7 cellular contexts compared by ENCODE assay signal in the genomic region with DNA sequence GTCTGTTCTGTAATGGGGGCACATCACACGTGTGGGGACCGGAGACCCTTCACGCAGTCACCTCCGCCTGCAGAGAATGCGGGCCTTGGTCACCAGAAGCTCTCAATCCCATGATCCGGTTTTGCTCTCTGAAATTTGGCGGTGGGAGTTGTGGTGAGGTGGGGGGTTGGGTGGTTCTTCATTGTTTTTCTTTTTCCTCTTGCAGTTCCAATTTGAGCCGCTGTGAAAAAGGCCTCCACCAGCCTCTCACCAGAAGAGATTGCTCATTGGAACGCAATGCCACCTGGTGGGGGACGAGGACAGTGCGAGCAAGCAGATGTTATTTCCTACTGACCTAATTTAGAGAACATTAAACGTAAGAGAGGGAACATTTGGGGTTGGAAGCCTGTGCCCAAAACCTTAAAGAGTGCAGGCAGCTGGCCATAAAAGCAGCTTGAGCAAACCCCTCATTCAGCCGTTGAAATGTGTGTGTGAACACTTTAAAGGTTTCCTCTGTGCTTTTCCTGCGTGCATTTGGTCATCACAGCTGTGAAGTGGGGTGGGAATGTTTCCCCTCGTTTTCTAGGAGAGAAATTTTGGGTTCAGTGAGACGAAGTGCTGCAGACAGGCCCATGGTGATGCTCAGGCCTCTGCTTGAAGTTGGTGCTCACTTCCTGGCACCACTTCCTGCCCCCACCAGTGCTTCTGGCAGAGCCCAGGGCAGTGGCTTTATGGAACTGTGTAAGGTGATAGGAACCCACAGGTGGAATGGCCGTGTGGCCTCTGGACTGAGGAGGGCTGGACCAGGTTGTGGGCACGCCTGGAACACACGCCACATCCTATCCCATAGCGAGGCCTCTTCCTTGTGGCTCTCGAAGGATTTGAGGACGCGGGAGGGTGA.
DNase-seq lines count a peak whose midpoint lies in the region; ATAC-seq, FAIRE-seq and TF ChIP-seq lines count a peak whose summit lies in the region.

No MANE protein-coding gene starts in this region.

- H3K27me3 Mint-ChIP-seq in T-helper 2 cell treated with Interferon-gamma antibody and Interleukin-4, amounts not matched to agents 5 μg/mL and 100 μg/mL, for 36 hours (ENCODE audit: low read depth), result no peaks in the 10 kb centered on the region
- no peaks in the 10 kb centered on the region for H3K27me3 Mint-ChIP-seq in astrocyte (ENCODE audit: low read depth, unreplicated experiment)

- H3K9me3 Mint-ChIP-seq in T-helper 2 cell treated with Interferon-gamma antibody and Interleukin-4, amounts not matched to agents 5 μg/mL and 100 μg/mL, for 36 hours, result no peaks in the 10 kb centered on the region
- no peaks in the 10 kb centered on the region for H3K9me3 Mint-ChIP-seq in astrocyte (ENCODE audit: unreplicated experiment)

- intact Hi-C loops in sciatic nerve (cut with DNase I), result loop anchor here (5.0 kb wide), 2 partner anchors 157 to 403 kb away; no protein-coding TSS in a partner anchor

- H3K79me2 ChIP-seq in astrocyte (ENCODE audit: insufficient read depth, low read length), result no peaks in the 10 kb centered on the region

- H3K9ac ChIP-seq in astrocyte (ENCODE audit: low read length), result no peak overlapping the region

- H3K4me1 ChIP-seq in astrocyte (ENCODE audit: insufficient read depth, low read length), result peaks cover under 1% of the 10 kb centered on the region

- H2AFZ ChIP-seq in astrocyte (ENCODE audit: low read depth, low read length), result peak overlapping the region; percentile 28

- H3K27ac Mint-ChIP-seq in T-helper 2 cell treated with Interferon-gamma antibody and Interleukin-4, amounts not matched to agents 5 μg/mL and 100 μg/mL, for 36 hours, result peak overlapping the region; percentile 70
- peak overlapping the region; percentile 30 for H3K27ac Mint-ChIP-seq in astrocyte (ENCODE audit: unreplicated experiment)

- H3K4me3 ChIP-seq in astrocyte (ENCODE audit: insufficient read depth, low read depth, low read length), result no peak overlapping the region

- H3K4me2 ChIP-seq in astrocyte (ENCODE audit: low read length), result peak overlapping the region; percentile 78

- TF ChIP-seq CTCF in astrocyte (IDR thresholded peaks at IDR 0.05; ENCODE audit: insufficient read depth, low read depth, low read length), result peak; percentile 99

- H4K20me1 ChIP-seq in astrocyte (ENCODE audit: insufficient read depth, low read length), result no peaks in the 10 kb centered on the region

- peaks cover 34% of the 10 kb centered on the region for H3K36me3 Mint-ChIP-seq in T-helper 2 cell treated with Interferon-gamma antibody and Interleukin-4, amounts not matched to agents 5 μg/mL and 100 μg/mL, for 36 hours (ENCODE audit: low read depth)
- peaks cover 10% of the 10 kb centered on the region for H3K36me3 Mint-ChIP-seq in astrocyte (ENCODE audit: low read depth, unreplicated experiment)

- peak overlapping the region; percentile 30 for H3K4me3 Mint-ChIP-seq in T-helper 2 cell treated with Interferon-gamma antibody and Interleukin-4, amounts not matched to agents 5 μg/mL and 100 μg/mL, for 36 hours
- no peak overlapping the region for H3K4me3 Mint-ChIP-seq in astrocyte (ENCODE audit: unreplicated experiment)

- H3K4me1 Mint-ChIP-seq in T-helper 2 cell treated with Interferon-gamma antibody and Interleukin-4, amounts not matched to agents 5 μg/mL and 100 μg/mL, for 36 hours (ENCODE audit: low read depth), result peaks cover 36% of the 10 kb centered on the region
- H3K4me1 Mint-ChIP-seq in astrocyte (ENCODE audit: low read depth, unreplicated experiment), result peaks cover 4% of the 10 kb centered on the region

- no peak overlapping the region for H3K27ac ChIP-seq in astrocyte (ENCODE audit: low read depth, low read length)

- DNase-seq in GM12892 (ENCODE audit: insufficient read length) (peak; percentile 71), NCI-H1417 (lab: John Stamatoyannopoulos, UW) (peak; percentile 77 to 96 (median 91)), astrocyte (ENCODE audit: low read depth) (peak; percentile 69), hepatic stellate cell (ENCODE audit: low spot score) (peak; percentile 89), sciatic nerve (ENCODE audit: low spot score) (peak; percentile 90)
- DNase-seq in T-helper 2 cell treated with Interferon-gamma antibody and Interleukin-4, amounts not matched to agents 5 μg/mL and 100 μg/mL, for 36 hours (ENCODE audit: low spot score), result peak; percentile 79

- ATAC-seq in HG02759 (IDR thresholded peaks at IDR 0.05; ENCODE audit: unreplicated experiment), result peak; percentile 87
- peak; percentile 93 for ATAC-seq in sciatic nerve

- FAIRE-seq in GM12892 (lab: Jason Lieb, UNC) (peak; percentile 94), astrocyte (lab: Jason Lieb, UNC) (peak; percentile 41)

- TF ChIP-seq POLR2A in GM12892 (IDR thresholded peaks at IDR 0.05; ENCODE audit: low read depth, low read length), result no peak

- no peaks in the 10 kb centered on the region for H3K9me3 ChIP-seq in astrocyte (ENCODE audit: insufficient read depth, low read depth, low read length)

- H3K27me3 ChIP-seq in astrocyte (ENCODE audit: insufficient read depth, low read length), result no peaks in the 10 kb centered on the region

- no peaks in the 10 kb centered on the region for H3K36me3 ChIP-seq in astrocyte (ENCODE audit: insufficient read depth, low read length)
